1 cellular context compared by ENCODE assay signal in genomic region chr4:151204925-151205524, GRCh38.
TF ChIP-seq lines count a peak whose summit lies in the region.

No MANE protein-coding gene starts in this region.

TF ChIP-seq in HepG2, 621 proteins besides CTCF, POLR2A, EP300 and RAD21 (continued from another document and continues in another):
- peak; percentile 61; the same call in 1 of the 2 replicates for TF ChIP-seq MYPOP (CRISPR knock-in tag; IDR thresholded peaks at IDR 0.05)
- TF ChIP-seq ZNF468 (CRISPR knock-in tag; IDR thresholded peaks at IDR 0.05), result no peak
- TF ChIP-seq THAP9 (CRISPR knock-in tag; IDR thresholded peaks at IDR 0.05; ENCODE audit: borderline replicate concordance), result 0 out of 2 replicates have a peak, but pooled peaks have one; percentile 20
- peak; percentile 99 for TF ChIP-seq ZNF710 (CRISPR knock-in tag; IDR thresholded peaks at IDR 0.05; ENCODE audit: borderline replicate concordance)
- TF ChIP-seq HOXD1 (CRISPR knock-in tag; IDR thresholded peaks at IDR 0.05), result 0 out of 2 replicates have a peak, but pooled peaks have one; percentile 38
- TF ChIP-seq ZNF101 (CRISPR knock-in tag; IDR thresholded peaks at IDR 0.05; ENCODE audit: borderline replicate concordance, low read depth), result no peak
- TF ChIP-seq CENPBD1 (CRISPR knock-in tag; IDR thresholded peaks at IDR 0.05; ENCODE audit: borderline replicate concordance, low read depth), result no peak
- no peak for TF ChIP-seq DZIP1 (CRISPR knock-in tag; IDR thresholded peaks at IDR 0.05)
- TF ChIP-seq NAIF1 (CRISPR knock-in tag; IDR thresholded peaks at IDR 0.05; ENCODE audit: borderline replicate concordance), result peak; percentile 61; the same call in 1 of the 2 replicates
- peak; percentile 73 for TF ChIP-seq THAP11 (CRISPR knock-in tag; IDR thresholded peaks at IDR 0.05)
- TF ChIP-seq GRHL1 (CRISPR knock-in tag; conservative IDR thresholded peaks at IDR 0.05), result no peak
- 0 out of 2 replicates have a peak, but pooled peaks have one; percentile 30 for TF ChIP-seq ZNF205 (CRISPR knock-in tag; IDR thresholded peaks at IDR 0.05)
- no peak for TF ChIP-seq AKAP8 (CRISPR knock-in tag; IDR thresholded peaks at IDR 0.05)
- no peak for TF ChIP-seq ZNF20 (CRISPR knock-in tag; IDR thresholded peaks at IDR 0.05)
- no peak for TF ChIP-seq CAMTA2 (CRISPR knock-in tag; IDR thresholded peaks at IDR 0.05; ENCODE audit: borderline replicate concordance)
- 0 out of 2 replicates have a peak, but pooled peaks have one; percentile 39 for TF ChIP-seq ZFY (CRISPR knock-in tag; IDR thresholded peaks at IDR 0.05)
- TF ChIP-seq ZNF143 (CRISPR knock-in tag; IDR thresholded peaks at IDR 0.05), result peak; percentile 81
- no peak for TF ChIP-seq NR3C1 (CRISPR knock-in tag; IDR thresholded peaks at IDR 0.05)
- no peak for TF ChIP-seq KLF11 (CRISPR knock-in tag; IDR thresholded peaks at IDR 0.05)
- TF ChIP-seq KDM5A (IDR thresholded peaks at IDR 0.05; ENCODE audit: borderline replicate concordance, low read length), result no peak
- TF ChIP-seq BRCA1 (CRISPR knock-in tag; IDR thresholded peaks at IDR 0.05), result no peak
- TF ChIP-seq KDM5B (CRISPR knock-in tag; IDR thresholded peaks at IDR 0.05; ENCODE audit: borderline replicate concordance), result no peak
- TF ChIP-seq ZNF263 (CRISPR knock-in tag; IDR thresholded peaks at IDR 0.05), result no peak; the same call in 1 of the 2 replicates
- TF ChIP-seq KMT2B (CRISPR knock-in tag; IDR thresholded peaks at IDR 0.05), result no peak; the same call in 1 of the 2 replicates
- no peak for TF ChIP-seq ZNF160 (CRISPR knock-in tag; IDR thresholded peaks at IDR 0.05)
- no peak for TF ChIP-seq KLF12 (CRISPR knock-in tag; IDR thresholded peaks at IDR 0.05; ENCODE audit: borderline replicate concordance)
- peak; percentile 21; the same call in 1 of the 2 replicates for TF ChIP-seq DRAP1 (CRISPR knock-in tag; IDR thresholded peaks at IDR 0.05)
- TF ChIP-seq TAF1 (CRISPR knock-in tag; IDR thresholded peaks at IDR 0.05), result no peak
- TF ChIP-seq ZNF136 (CRISPR knock-in tag; IDR thresholded peaks at IDR 0.05; ENCODE audit: low read depth), result no peak
- peak; percentile 68; the same call in 1 of the 2 replicates for TF ChIP-seq ZNF503 (CRISPR knock-in tag; IDR thresholded peaks at IDR 0.05)
- no peak for TF ChIP-seq SNAPC2 (CRISPR knock-in tag; IDR thresholded peaks at IDR 0.05)
- TF ChIP-seq MAFG (CRISPR knock-in tag; IDR thresholded peaks at IDR 0.05), result no peak
- TF ChIP-seq FOXM1 (CRISPR knock-in tag; IDR thresholded peaks at IDR 0.05), result no peak
- TF ChIP-seq MYC (CRISPR knock-in tag; IDR thresholded peaks at IDR 0.05; ENCODE audit: borderline replicate concordance), result no peak
- peak; percentile 54; the same call in 1 of the 2 replicates for TF ChIP-seq ZNF792 (CRISPR knock-in tag; IDR thresholded peaks at IDR 0.05)
- TF ChIP-seq ATRX (CRISPR knock-in tag; IDR thresholded peaks at IDR 0.05; ENCODE audit: borderline replicate concordance), result no peak
- no peak; the same call in 1 of the 2 replicates for TF ChIP-seq ZNF547 (CRISPR knock-in tag; IDR thresholded peaks at IDR 0.05)
- no peak for TF ChIP-seq SP2 (CRISPR knock-in tag; IDR thresholded peaks at IDR 0.05)
- TF ChIP-seq REPIN1 (CRISPR knock-in tag; IDR thresholded peaks at IDR 0.05; ENCODE audit: borderline replicate concordance, low read depth), result peak; percentile 44; the same call in 1 of the 2 replicates
- peak; percentile 92 for TF ChIP-seq ISL2 (CRISPR knock-in tag; IDR thresholded peaks at IDR 0.05)
- TF ChIP-seq GABPA (IDR thresholded peaks at IDR 0.05; ENCODE audit: low read depth, low read length), result no peak
- TF ChIP-seq GABPA (CRISPR knock-in tag; IDR thresholded peaks at IDR 0.05; ENCODE audit: low read depth), result peak; percentile 66
- TF ChIP-seq ZNF878 (CRISPR knock-in tag; IDR thresholded peaks at IDR 0.05), result peak; percentile 73; the same call in 1 of the 2 replicates
- no peak for TF ChIP-seq ZBTB42 (CRISPR knock-in tag; IDR thresholded peaks at IDR 0.05)
- 0 out of 2 replicates have a peak, but pooled peaks have one; percentile 67 for TF ChIP-seq ZNF275 (CRISPR knock-in tag; IDR thresholded peaks at IDR 0.05; ENCODE audit: borderline replicate concordance)
- no peak for TF ChIP-seq YY1 (IDR thresholded peaks at IDR 0.05; ENCODE audit: insufficient read depth, insufficient replicate concordance, low read depth, low read length)
- TF ChIP-seq PHF21A (CRISPR knock-in tag; IDR thresholded peaks at IDR 0.05), result no peak; the same call in 1 of the 2 replicates
- TF ChIP-seq ZNF572 (CRISPR knock-in tag; IDR thresholded peaks at IDR 0.05), result no peak
- peak; percentile 16; the same call in 1 of the 2 replicates for TF ChIP-seq STAG1 (CRISPR knock-in tag; IDR thresholded peaks at IDR 0.05)
- TF ChIP-seq U2AF2 (IDR thresholded peaks at IDR 0.05; ENCODE audit: low read depth, low read length), result no peak
- TF ChIP-seq ZNF7 (CRISPR knock-in tag; IDR thresholded peaks at IDR 0.05), result no peak
- TF ChIP-seq ZKSCAN8 (CRISPR knock-in tag; IDR thresholded peaks at IDR 0.05; ENCODE audit: borderline replicate concordance), result peak; percentile 66; the same call in 1 of the 2 replicates
- TF ChIP-seq CENPX (CRISPR knock-in tag; IDR thresholded peaks at IDR 0.05), result no peak
- no peak for TF ChIP-seq TOE1 (CRISPR knock-in tag; IDR thresholded peaks at IDR 0.05)
- TF ChIP-seq ZNF431 (CRISPR knock-in tag; IDR thresholded peaks at IDR 0.05; ENCODE audit: borderline replicate concordance, low read depth), result no peak
- no peak for TF ChIP-seq ZNF766 (CRISPR knock-in tag; IDR thresholded peaks at IDR 0.05; ENCODE audit: borderline replicate concordance)
- peak; percentile 92 for TF ChIP-seq TARDBP (CRISPR knock-in tag; IDR thresholded peaks at IDR 0.05)
